In genomic region chr1:226666714-226667113, GRCh38 we compare ENCODE assay signal across 15 cellular contexts.
DNase-seq lines count a peak whose midpoint lies in the region; ATAC-seq and TF ChIP-seq lines count a peak whose summit lies in the region.
"Had no signal": no experiment of that assay in that cellular context is flagged by ENCODE, and none has a peak within 500 bp of the region (broad histone marks: within the 10 kb centered on the region; RNA-seq: fewer than 3 reads in every experiment).

No MANE protein-coding gene starts in this region.

- no peaks in the 10 kb centered on the region for H3K4me1 ChIP-seq in OCI-LY1 (ENCODE audit: insufficient read depth, low read length, severe bottlenecking)

- H3F3A ChIP-seq in OCI-LY1 (ENCODE audit: insufficient read depth, low read length), result 0 out of 2 replicates have a peak, but pooled peaks cover 3% of the 10 kb centered on the region

- H3K79me2 ChIP-seq in OCI-LY1 (ENCODE audit: insufficient read depth, low read length), result peaks cover 17% of the 10 kb centered on the region; the same call in 1 of the 2 replicates

- no peaks in the 10 kb centered on the region for H3K27me3 Mint-ChIP-seq in activated T-cell treated with anti-CD3 and anti-CD28 coated beads, Interleukin-2, amount 50 U/mL, for 72 hours (ENCODE audit: low read depth)
- no peaks in the 10 kb centered on the region for H3K27me3 Mint-ChIP-seq in stimulated activated naive B cell treated with anti-CD40 and anti-IgM and Interleukin-4, amounts not matched to agents 10 μg/mL and 1 μg/mL and 100 μg/mL, for 72 hours

- peak overlapping the region; percentile 28; the same call in 1 of the 2 replicates for H3K9ac ChIP-seq in OCI-LY1 (ENCODE audit: low read length)
- H3K9ac ChIP-seq: neural progenitor cell had no signal

- no peaks in the 10 kb centered on the region for H3K27me3 ChIP-seq in OCI-LY1 (ENCODE audit: insufficient read depth, low read length)
- H3K27me3 ChIP-seq: neural progenitor cell had no signal

- peaks cover 5 to 13% of the 10 kb centered on the region in 2 donors for H3K36me3 Mint-ChIP-seq in activated T-cell treated with anti-CD3 and anti-CD28 coated beads, Interleukin-2, amount 50 U/mL, for 72 hours (ENCODE audit: insufficient read depth in 2 of 2)
- H3K36me3 Mint-ChIP-seq in stimulated activated naive B cell treated with anti-CD40 and anti-IgM and Interleukin-4, amounts not matched to agents 10 μg/mL and 1 μg/mL and 100 μg/mL, for 72 hours, result peaks cover 36 to 43% of the 10 kb centered on the region in 2 donors
- H3K36me3 Mint-ChIP-seq: neural progenitor cell had no signal

- no peaks in the 10 kb centered on the region for H3K9me2 ChIP-seq in OCI-LY1 (ENCODE audit: low read depth, low read length)

- ATAC-seq in activated T-cell treated with anti-CD3 and anti-CD28 coated beads, Interleukin-2, amount 50 U/mL, for 72 hours (replicated peaks in 1 of 2), result no peak
- no peak for ATAC-seq in stimulated activated naive B cell treated with anti-CD40 and anti-IgM and Interleukin-4, amounts not matched to agents 10 μg/mL and 1 μg/mL and 100 μg/mL, for 72 hours (replicated peaks)
- ATAC-seq in GM19452 (IDR thresholded peaks at IDR 0.05; ENCODE audit: unreplicated experiment), result no peak

- H3K27ac ChIP-seq in OCI-LY1 (ENCODE audit: low read depth, low read length, poor library complexity, severe bottlenecking) (no peak overlapping the region), cingulate gyrus (ENCODE audit: low read depth, low read length) (peak overlapping the region; percentile 84)
- H3K27ac ChIP-seq: neural progenitor cell had no signal

- peak overlapping the region; percentile 50; the same call in 1 of the 2 replicates for H3K4me2 ChIP-seq in OCI-LY1 (ENCODE audit: low read length)
- H3K4me2 ChIP-seq: neural progenitor cell had no signal

- no peak for TF ChIP-seq POLR2A in erythroblast (IDR thresholded peaks at IDR 0.05; ENCODE audit: low read length)

- DNase-seq in activated T-cell treated with anti-CD3 and anti-CD28 coated beads, Interleukin-2, amount 50 U/mL, for 72 hours, result no peak
- DNase-seq in activated T-cell treated with anti-CD3 and anti-CD28 coated beads for 4 hours (no peak), medulla oblongata (ENCODE audit: extremely low spot score) (no peak), erythroblast (lab: John Stamatoyannopoulos, UW) (no peak)
- no peak for DNase-seq in stimulated activated naive B cell treated with anti-CD40 and anti-IgM and Interleukin-4, amounts not matched to agents 10 μg/mL and 1 μg/mL and 100 μg/mL, for 72 hours
- DNase-seq: ACHN; activated CD4-positive, CD25-positive, alpha-beta regulatory T cell treated with anti-CD3 and anti-CD28 coated beads, Interleukin-2, amount 50 U/mL, for 72 hours; DMS 273 treated with DMSO at 0.1 percent for 48 hours; NCI-H2227 treated with DMSO at 0.1 percent for 48 hours had no signal

- H3K36me3 ChIP-seq in OCI-LY1 (ENCODE audit: insufficient read depth, low read length), result peaks cover 17% of the 10 kb centered on the region
- H3K36me3 ChIP-seq: neural progenitor cell, thoracic aorta had no signal

- H3K27ac Mint-ChIP-seq in activated T-cell treated with anti-CD3 and anti-CD28 coated beads, Interleukin-2, amount 50 U/mL, for 72 hours, result peak overlapping the region; percentile 3
- H3K27ac Mint-ChIP-seq in stimulated activated naive B cell treated with anti-CD40 and anti-IgM and Interleukin-4, amounts not matched to agents 10 μg/mL and 1 μg/mL and 100 μg/mL, for 72 hours, result peak overlapping the region; percentile 89
- H3K27ac Mint-ChIP-seq: neural progenitor cell had no signal

- TF ChIP-seq CTCF in OCI-LY1 (IDR thresholded peaks at IDR 0.05; ENCODE audit: low read length), result no peak

- no peak overlapping the region for H2AFZ ChIP-seq in OCI-LY1 (ENCODE audit: low read length)
- H2AFZ ChIP-seq: neural progenitor cell had no signal

- H3K9me3 ChIP-seq in OCI-LY1 (ENCODE audit: low read length), result no peaks in the 10 kb centered on the region
- H3K9me3 ChIP-seq: thoracic aorta had no signal

- H3K4me3 ChIP-seq in OCI-LY1 (ENCODE audit: low read depth, low read length, poor library complexity, severe bottlenecking), result peak overlapping the region; percentile 1
- H3K4me3 ChIP-seq: neural progenitor cell, skin epidermis, thoracic aorta had no signal

- no peaks in the 10 kb centered on the region for H4K20me1 ChIP-seq in OCI-LY1 (ENCODE audit: insufficient read depth, low read length)

- peak overlapping the region; percentile 2 to 10 for H3K4me3 Mint-ChIP-seq in activated T-cell treated with anti-CD3 and anti-CD28 coated beads, Interleukin-2, amount 50 U/mL, for 72 hours
- H3K4me3 Mint-ChIP-seq in stimulated activated naive B cell treated with anti-CD40 and anti-IgM and Interleukin-4, amounts not matched to agents 10 μg/mL and 1 μg/mL and 100 μg/mL, for 72 hours, result peak overlapping the region in 1 of 2 donors; percentile 22
- H3K4me3 Mint-ChIP-seq: neural progenitor cell had no signal

- no peaks in the 10 kb centered on the region for H3K9me3 Mint-ChIP-seq in activated T-cell treated with anti-CD3 and anti-CD28 coated beads, Interleukin-2, amount 50 U/mL, for 72 hours
- H3K9me3 Mint-ChIP-seq in stimulated activated naive B cell treated with anti-CD40 and anti-IgM and Interleukin-4, amounts not matched to agents 10 μg/mL and 1 μg/mL and 100 μg/mL, for 72 hours, result no peaks in the 10 kb centered on the region
- H3K9me3 Mint-ChIP-seq: neural progenitor cell had no signal

- H3K4me1 Mint-ChIP-seq in activated T-cell treated with anti-CD3 and anti-CD28 coated beads, Interleukin-2, amount 50 U/mL, for 72 hours (ENCODE audit: low read depth), result peaks cover 18% of the 10 kb centered on the region
- H3K4me1 Mint-ChIP-seq in stimulated activated naive B cell treated with anti-CD40 and anti-IgM and Interleukin-4, amounts not matched to agents 10 μg/mL and 1 μg/mL and 100 μg/mL, for 72 hours, result peaks cover 17 to 63% of the 10 kb centered on the region in 2 donors
